8 cellular contexts compared by ENCODE assay signal in the genomic region with DNA sequence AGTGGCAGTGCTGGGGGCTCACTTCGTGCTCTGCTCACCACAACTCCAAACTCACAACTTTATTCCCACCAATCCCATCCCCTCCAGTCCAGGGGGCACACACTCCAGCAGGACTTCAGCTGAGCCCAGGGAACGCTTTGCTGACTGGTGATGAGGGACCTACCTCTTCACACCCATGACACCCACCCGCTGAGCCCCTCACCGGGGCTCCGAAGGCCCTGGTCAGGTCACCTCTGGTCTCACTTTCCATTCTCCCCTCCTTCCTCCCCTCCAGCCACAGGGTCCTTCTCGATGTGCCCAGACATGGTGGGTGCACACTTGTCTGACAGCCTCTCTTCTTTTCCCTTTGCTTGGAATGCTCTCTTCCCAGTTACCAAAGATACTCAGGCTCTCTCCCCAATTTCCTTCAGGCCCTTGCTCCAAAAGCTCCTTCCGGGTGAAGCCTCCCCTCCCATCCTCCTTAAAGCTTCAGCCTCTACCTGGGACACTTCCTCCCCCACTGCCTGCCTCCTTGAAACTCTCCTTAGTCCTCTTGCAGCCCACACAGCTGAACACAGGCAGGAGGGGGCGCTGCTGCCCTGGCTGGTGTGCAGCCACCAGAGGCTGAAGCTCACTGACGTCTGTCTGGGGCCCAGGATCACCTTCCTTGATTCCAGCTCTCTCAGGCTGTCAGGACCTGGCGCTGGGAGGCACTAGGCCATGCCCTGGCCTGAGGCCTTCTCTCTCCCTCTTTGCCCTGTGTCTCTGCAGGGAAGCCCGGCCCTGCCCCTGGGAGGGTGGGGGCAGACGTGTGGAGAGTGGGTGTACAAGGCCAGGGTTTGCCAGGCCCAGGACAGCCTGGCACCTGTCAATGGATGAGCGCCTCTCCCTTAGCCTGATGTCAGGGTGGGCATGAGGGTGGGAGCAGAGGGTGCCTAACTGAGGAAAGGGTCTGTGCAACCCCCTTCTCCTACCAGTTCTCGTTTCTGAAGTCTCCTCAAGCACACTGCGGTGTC. TPM values are rescaled to one million over a fixed set of nuclear protein-coding genes. Genes with fewer than 3 reads are reported as not detected.
DNase-seq lines count a peak whose midpoint lies in the region; ATAC-seq, FAIRE-seq and TF ChIP-seq lines count a peak whose summit lies in the region.

No MANE protein-coding gene starts in this region.

- H3K4me1 ChIP-seq in Panc1 (ENCODE audit: control insufficient read depth, insufficient read depth, low read length) (no peaks in the 10 kb centered on the region), GM12878 (ENCODE audit: control insufficient read depth, insufficient read depth, low read length) (no peaks in the 10 kb centered on the region)

- RAD21 ChIA-PET in GM12878 (lab: Charles Lee; ENCODE audit: unreplicated experiment) = interaction anchor here (0.6 to 6.3 kb wide), 13 partner anchors 9 to 161 kb away, joined by 3 to 71 read pairs (median 4); no protein-coding TSS in a partner anchor

- SMC1A ChIA-PET in GM12878 (lab: Charles Lee; ENCODE audit: uncharacterized antibody, unreplicated experiment) = interaction anchor here (0.7 to 2.7 kb wide), 17 partner anchors 12 to 154 kb away, joined by 3 to 47 read pairs (median 3); no protein-coding TSS in a partner anchor

- H3K4me2 ChIP-seq in GM12878 (ENCODE audit: control insufficient read depth, insufficient read depth) = no peak overlapping the region

- POLR2A ChIA-PET in Panc1 (lab: Charles Lee) (no interaction called here), GM12878 (lab: Charles Lee) (no interaction called here)

- ATAC-seq in Panc1 (peak; percentile 91), GM12878 (peak; percentile 99), HG03439 (IDR thresholded peaks at IDR 0.05; ENCODE audit: unreplicated experiment) (no peak), HG03025 (IDR thresholded peaks at IDR 0.05; ENCODE audit: low FRiP score, unreplicated experiment) (no peak)

- DNase-seq in GM12865 (ENCODE audit: low read depth) (peak; percentile 77), HT-29 (ENCODE audit: low spot score) (peak; percentile 70), Panc1 (ENCODE audit: low read depth, low spot score) (no peak), GM12878 (ENCODE audit: low read depth, low spot score) (no peak), iris pigment epithelial cell (ENCODE audit: low read depth) (peak; percentile 74)
- peak; percentile 69 for DNase-seq in stimulated activated CD4-positive, alpha-beta T cell treated with anti-CD3 and anti-CD28 coated beads, Interleukin-1b, Interleukin-23, amount 100 ng/mL, for 48 hours

- no peak for TF ChIP-seq EP300 in GM12878 (IDR thresholded peaks at IDR 0.05; ENCODE audit: borderline replicate concordance in 1 of 2, control insufficient read depth in 1 of 2, low read depth in 2 of 2, low read length in 2 of 2)

- H3K9me3 ChIP-seq in Panc1 (ENCODE audit: control insufficient read depth, insufficient read depth, low read depth, low read length) (no peaks in the 10 kb centered on the region), GM12878 (replicated peaks; ENCODE audit: control insufficient read depth, insufficient read depth, low read length) (no peaks in the 10 kb centered on the region)

- H3K27me3 ChIP-seq in Panc1 (ENCODE audit: control insufficient read depth, insufficient read depth, low read length) (no peaks in the 10 kb centered on the region), GM12878 (replicated peaks in 1 of 2; ENCODE audit: control insufficient read depth in 2 of 2, insufficient read depth in 2 of 2, low read length in 1 of 2) (no peaks in the 10 kb centered on the region)

- peak; percentile 98 for TF ChIP-seq RAD21 in GM12878 (IDR thresholded peaks at IDR 0.05; ENCODE audit: insufficient read depth, low read depth, low read length)

- H3K4me3 ChIP-seq in GM12865 (ENCODE audit: low read depth, low read length) (no peak overlapping the region), Panc1 (ENCODE audit: low read depth in 2 of 2, low read length in 2 of 2) (no peak overlapping the region), GM12878 (no peak overlapping the region)

- no peaks in the 10 kb centered on the region for H3K79me2 ChIP-seq in GM12878 (ENCODE audit: control insufficient read depth, insufficient read depth, low read length)

- H2AFZ ChIP-seq in GM12878 (ENCODE audit: control insufficient read depth, low read depth, low read length) = no peak overlapping the region; the same call in 1 of the 2 replicates

- 33% methylated on average over 13 of the region's 15 CpGs for WGBS in GM12878 (ENCODE audit: insufficient coverage, insufficient replicate concordance, low lambda C conversion rate, missing lambda C conversion rate)

- H3K36me3 ChIP-seq in Panc1 (ENCODE audit: control insufficient read depth, insufficient read depth, low read length) = no peaks in the 10 kb centered on the region
- no peaks in the 10 kb centered on the region for H3K36me3 ChIP-seq in GM12878 (ENCODE audit: control insufficient read depth in 2 of 2, insufficient read depth in 2 of 2, low read length in 1 of 2)

- peak; percentile 87 for TF ChIP-seq CTCF in GM12865 (IDR thresholded peaks at IDR 0.05; ENCODE audit: insufficient read depth, low read depth, low read length, missing control alignments)
- TF ChIP-seq CTCF in Panc1 (IDR thresholded peaks at IDR 0.05) = peak; percentile 73
- peak; percentile 81 to 86 (median 86) for TF ChIP-seq CTCF in GM12878 (IDR thresholded peaks at IDR 0.05 in 2 of 3, conservative IDR thresholded peaks at IDR 0.05 in 1 of 3; ENCODE audit: control insufficient read depth in 2 of 3, extremely low read depth in 1 of 3, insufficient read depth in 1 of 3, low read depth in 3 of 3, low read length in 3 of 3)

- CTCF ChIA-PET in Panc1 (lab: Charles Lee) = interaction anchor here (1.0 to 1.6 kb wide), 2 partner anchors 73 to 92 kb away, joined by 4 to 9 read pairs; no protein-coding TSS in a partner anchor
- CTCF ChIA-PET in GM12878 (lab: Yijun Ruan, JAX) = interaction anchor here (0.5 to 13.6 kb wide), 32 partner anchors 8 to 1414 kb away, joined by 3 to 216 read pairs (median 5); partner anchors contain the start of gene RCAN1

- H3K9ac ChIP-seq in GM12878 (ENCODE audit: control insufficient read depth, insufficient read depth, low read length) = no peak overlapping the region

- in situ Hi-C loops in Panc1 (cut with HindIII; ENCODE audit: low pct_unique_long_range_greater_than_20kb, low sequenced_read_pairs) = no loop called here
- in situ Hi-C loops in GM12878 (cut with MboI) = no loop called here

- peak; percentile 93 for FAIRE-seq in GM12878 (lab: Jason Lieb, UNC)

- no TSS peak for BruUV-seq in Panc1 (replicated peaks; lab: Mats Ljungman, UMichigan)
- no TSS peak for BruUV-seq in GM12878 (replicated peaks; lab: Mats Ljungman, UMichigan)

- H4K20me1 ChIP-seq in GM12878 (ENCODE audit: control insufficient read depth, insufficient read depth) = no peaks in the 10 kb centered on the region

- TF ChIP-seq POLR2A in GM12878 (IDR thresholded peaks at IDR 0.05; ENCODE audit: low read depth, low read length) = no peak

- H3K27ac ChIP-seq in Panc1 (ENCODE audit: low read length) = no peak overlapping the region
- H3K27ac ChIP-seq in GM12878 (ENCODE audit: control insufficient read depth, insufficient read depth) = no peak overlapping the region

- intact Hi-C loops in Panc1 (cut with micrococcal nuclease; ENCODE audit: unreplicated experiment) (no loop called here), GM12878 (cut with micrococcal nuclease; ENCODE audit: unreplicated experiment) (loop anchor here (1.0 kb wide), 3 partner anchors 72 to 120 kb away; no protein-coding TSS in a partner anchor)

TF ChIP-seq in GM12878, 131 proteins besides CTCF, POLR2A, EP300 and RAD21 (continues in another document):
- TF ChIP-seq SMC3 (IDR thresholded peaks at IDR 0.05; ENCODE audit: borderline replicate concordance, low read length) = peak; percentile 98
- 0 out of 2 replicates have a peak, but pooled peaks have one; percentile 21 for TF ChIP-seq IKZF1 (conservative IDR thresholded peaks at IDR 0.05)
- no peak for TF ChIP-seq ZBED1 (IDR thresholded peaks at IDR 0.05; ENCODE audit: borderline replicate concordance)
- peak; percentile 69 for TF ChIP-seq YY1 (IDR thresholded peaks at IDR 0.05; ENCODE audit: low read depth, low read length)
- TF ChIP-seq KDM1A (IDR thresholded peaks at IDR 0.05; ENCODE audit: borderline replicate concordance) = no peak
- no peak for TF ChIP-seq NFYA (IDR thresholded peaks at IDR 0.05; ENCODE audit: borderline replicate concordance, low read depth, low read length)

RNA-seq across cellular contexts. Expression of gene KCNE1, which starts 1.6 kb away (rescaled TPM):
- total RNA-seq in HT-29 (2014; rRNA removed; shearing (Covaris generic)) = 0.05 and 0.31 TPM in 2 replicates
- not detected for total RNA-seq in Panc1 (2021; ENCODE audit: unreplicated experiment)
- polyA plus RNA-seq in Panc1 (2012; ENCODE audit: insufficient read length) = not detected
- 0.21 TPM in 1 of 2 replicates, not detected in the other for total RNA-seq in GM12878 (2013; cell fraction: nucleolus; rRNA removed)
- 0.06 and 0.16 TPM in 2 replicates for total RNA-seq in GM12878 (2014; rRNA removed)
- total RNA-seq in GM12878 (2014; rRNA removed; fragmentation: Illumina TruSeq; extraction: Trizol) = 0.09 and 0.18 TPM in 2 replicates
- 0.18 TPM in 1 of 2 replicates, not detected in the other for total RNA-seq in GM12878 (2021)
- polyA plus RNA-seq in GM12878 (2011; ENCODE audit: low read depth) = not detected
- not detected in 2 replicates for polyA plus RNA-seq in GM12878 (2011; rRNA removed)
- not detected in 2 replicates for polyA plus RNA-seq in GM12878 (2011; cell fraction: cytosol; rRNA removed)
- 0.04 and 0.15 TPM in 2 replicates for polyA plus RNA-seq in GM12878 (2011; cell fraction: nucleus; rRNA removed)
- polyA plus RNA-seq in GM12878 (2012) = not detected in 2 replicates
- 0.06 TPM in 1 of 2 replicates, not detected in the other for polyA plus RNA-seq in GM12878 (2014; fragmentation: Illumina TruSeq; extraction: Trizol)
- not detected for polyA plus RNA-seq in GM12878 (2014; fragmentation: Nextera tagmentation; extraction: Ambion mirVana)
- 0.17 and 0.19 TPM in 2 replicates for polyA plus RNA-seq in GM12878 (2014; rRNA removed)
- polyA plus RNA-seq in GM12878 (2016; fragmentation: Nextera tagmentation; extraction: Ambion mirVana) = not detected
- not detected in 2 replicates for polyA minus RNA-seq in GM12878 (2011; rRNA and poly(A)+ RNA removed)
- not detected in 2 replicates for polyA minus RNA-seq in GM12878 (2011; cell fraction: cytosol; rRNA and poly(A)+ RNA removed)
- polyA minus RNA-seq in GM12878 (2011; cell fraction: nucleus; rRNA and poly(A)+ RNA removed) = 0.12 TPM in 1 of 2 replicates, not detected in the other

Comparison
In these comparisons a context has a peak if more than half of its experiments do, and no peak if none do; other contexts are left out.
1. DNase-seq: peak in GM12865 (single experiment), HT-29 (single experiment), iris pigment epithelial cell (single experiment) and stimulated activated CD4-positive, alpha-beta T cell treated with anti-CD3 and anti-CD28 coated beads, Interleukin-1b, Interleukin-23, amount 100 ng/mL, for 48 hours (single experiment); none in Panc1 (single experiment) and GM12878 (single experiment).
2. ATAC-seq: peak in Panc1 (single experiment) and GM12878 (single experiment); none in HG03439 (single experiment) and HG03025 (single experiment).
3. Peak in every context shown above with its lines, with median percentiles within 50 percentile points of each other: CTCF ChIP-seq.